In the genomic region with DNA sequence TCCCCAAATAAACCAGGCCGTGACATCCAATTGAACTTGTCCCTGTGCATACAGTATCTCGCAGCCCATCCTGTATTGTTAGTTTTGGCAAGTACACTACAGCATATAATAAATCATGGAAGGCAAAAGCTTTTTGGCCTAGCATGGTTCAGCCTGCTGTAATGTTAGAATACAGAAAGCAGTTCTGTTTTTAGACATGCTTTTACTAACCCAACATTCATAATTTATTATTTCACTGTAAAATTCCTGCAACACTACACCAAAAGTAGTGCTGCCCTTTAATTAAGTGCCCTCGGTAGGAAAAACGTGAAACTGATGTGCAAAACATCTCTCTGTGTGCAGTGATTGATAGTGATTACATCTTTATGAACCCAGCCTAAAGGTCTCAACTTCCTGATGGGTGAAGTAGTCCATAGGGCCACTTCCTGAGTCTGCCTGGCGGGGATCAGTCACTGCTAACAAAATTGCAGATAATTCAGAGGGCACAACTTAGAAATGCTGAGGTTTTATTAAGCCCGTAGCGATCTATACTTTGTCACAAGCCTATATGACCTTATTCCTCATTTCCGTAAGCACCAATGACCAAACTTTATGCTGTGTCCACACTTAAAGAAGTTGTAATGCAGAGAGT, we compare ENCODE assay signal across 22 cellular contexts.
"Had no signal": no experiment of that assay in that cellular context is flagged by ENCODE, and none has a peak within 500 bp of the region (broad histone marks: within the 10 kb centered on the region; RNA-seq: fewer than 3 reads in every experiment).

No MANE protein-coding gene starts in this region.

- H3K4me1 ChIP-seq: colonic mucosa, suprapubic skin had no signal

- ATAC-seq: activated T-cell treated with anti-CD3 and anti-CD28 coated beads, Interleukin-2, amount 50 U/mL, for 4 hours; left cardiac atrium had no signal

- H3K27ac ChIP-seq: colonic mucosa, suprapubic skin, upper lobe of left lung had no signal

- FAIRE-seq: islet of Langerhans, small intestine had no signal

- H3K4me3 ChIP-seq: colonic mucosa, heart right ventricle, suprapubic skin, upper lobe of left lung had no signal

- H3K27ac Mint-ChIP-seq: activated naive CD4-positive, alpha-beta T cell treated with anti-CD3 and anti-CD28 coated beads for 36 hours; stimulated activated naive CD8-positive, alpha-beta T cell treated with anti-CD3 and anti-CD28 coated beads, Interleukin-15, Interleukin-2, amounts not matched to agents 100 ng/mL and 50 ng/mL, for 24 hours had no signal

- H3K27me3 ChIP-seq: colonic mucosa, heart right ventricle, suprapubic skin, upper lobe of left lung had no signal

- H3K27me3 Mint-ChIP-seq: brain; stimulated activated naive CD8-positive, alpha-beta T cell treated with anti-CD3 and anti-CD28 coated beads, Interleukin-15, Interleukin-2, amounts not matched to agents 100 ng/mL and 50 ng/mL, for 24 hours had no signal

- H3K36me3 ChIP-seq: colonic mucosa, upper lobe of left lung had no signal

- H3K36me3 Mint-ChIP-seq: brain had no signal

- DNase-seq: activated CD4-positive, alpha-beta T cell treated with anti-CD3 and anti-CD28 coated beads, Interleukin-2, amount 50 U/mL, for 1 hour; activated CD4-positive, CD25-positive, alpha-beta regulatory T cell treated with anti-CD3 and anti-CD28 coated beads, Interleukin-2, amount 50 U/mL, for 72 hours; activated CD8-positive, alpha-beta memory T cell treated with anti-CD3 and anti-CD28 coated beads, Interleukin-2, amount 50 U/mL, for 4 hours; activated naive CD4-positive, alpha-beta T cell treated with anti-CD3 and anti-CD28 coated beads for 36 hours; activated T-cell treated with anti-CD3 and anti-CD28 coated beads, Interleukin-2, amount 50 U/mL, for 4 hours; central memory CD4-positive, alpha-beta T cell; colonic mucosa; erythroblast; heart right ventricle; left cardiac atrium; midbrain; occipital lobe; right cardiac atrium; small intestine; stimulated activated CD4-positive, alpha-beta T cell treated with anti-CD3 and anti-CD28 coated beads, Interleukin-15, amount 100 ng/mL, for 24 hours; stimulated activated CD4-positive, alpha-beta T cell treated with anti-CD3 and anti-CD28 coated beads, Interleukin-2, amount 100 ng/mL, for 48 hours; T1000; upper lobe of left lung had no signal

- H3K9me3 Mint-ChIP-seq: activated naive CD4-positive, alpha-beta T cell treated with anti-CD3 and anti-CD28 coated beads for 36 hours; activated T-cell treated with anti-CD3 and anti-CD28 coated beads, Interleukin-2, amount 50 U/mL, for 4 hours; brain; stimulated activated naive CD8-positive, alpha-beta T cell treated with anti-CD3 and anti-CD28 coated beads, Interleukin-15, Interleukin-2, amounts not matched to agents 100 ng/mL and 50 ng/mL, for 24 hours had no signal

- H3K9me3 ChIP-seq: colonic mucosa, heart right ventricle, suprapubic skin, upper lobe of left lung had no signal

- H3K4me3 Mint-ChIP-seq: activated naive CD4-positive, alpha-beta T cell treated with anti-CD3 and anti-CD28 coated beads for 36 hours; activated T-cell treated with anti-CD3 and anti-CD28 coated beads, Interleukin-2, amount 50 U/mL, for 4 hours; brain; stimulated activated naive CD8-positive, alpha-beta T cell treated with anti-CD3 and anti-CD28 coated beads, Interleukin-15, Interleukin-2, amounts not matched to agents 100 ng/mL and 50 ng/mL, for 24 hours had no signal
